18 cellular contexts compared by ENCODE assay signal in genomic region chr10:22697799-22698198, GRCh38.
"Had no signal": no experiment of that assay in that cellular context is flagged by ENCODE, and none has a peak within 500 bp of the region (broad histone marks: within the 10 kb centered on the region; RNA-seq: fewer than 3 reads in every experiment).

No MANE protein-coding gene starts in this region.

- FAIRE-seq: endometrium, TTC549 had no signal

- H3K27me3 ChIP-seq: dorsolateral prefrontal cortex, left lung, spleen, upper lobe of left lung had no signal

- H3K9me3 Mint-ChIP-seq: activated B cell treated with CpG ODN at 0.5 μM for 24 hours; activated T-helper 2 cell treated with anti-CD3 and anti-CD28 coated beads, Interferon-gamma antibody, Interleukin-2, Interleukin-4, amounts not matched to agents 10 μg/mL and 5 μg/mL and 100 μg/mL, durations not matched to agents 14 hours and 24 hours and 36 hours; naive B cell; stimulated activated naive CD8-positive, alpha-beta T cell treated with anti-CD3 and anti-CD28 coated beads, Interleukin-15, Interleukin-2, amounts not matched to agents 100 ng/mL and 50 ng/mL, for 24 hours had no signal

- H3K27me3 Mint-ChIP-seq: activated B cell treated with CpG ODN at 0.5 μM for 24 hours; naive B cell; stimulated activated naive CD8-positive, alpha-beta T cell treated with anti-CD3 and anti-CD28 coated beads, Interleukin-15, Interleukin-2, amounts not matched to agents 100 ng/mL and 50 ng/mL, for 24 hours had no signal

- H3K9me3 ChIP-seq: left lung, spleen, upper lobe of left lung had no signal

- H3K36me3 ChIP-seq: left lung, spleen, upper lobe of left lung had no signal

- H3K4me3 Mint-ChIP-seq: activated B cell treated with CpG ODN at 0.5 μM for 24 hours; activated CD8-positive, alpha-beta T cell treated with anti-CD3 and anti-CD28 coated beads, Interleukin-2, amount 10 ng/mL, durations not matched to agents 7 days and 5 days; activated naive CD4-positive, alpha-beta T cell treated with anti-CD3 and anti-CD28 coated beads for 36 hours; stimulated activated naive CD8-positive, alpha-beta T cell treated with anti-CD3 and anti-CD28 coated beads, Interleukin-15, Interleukin-2, amounts not matched to agents 100 ng/mL and 50 ng/mL, for 24 hours had no signal

- H3K27ac Mint-ChIP-seq: activated B cell treated with CpG ODN at 0.5 μM for 24 hours; activated CD8-positive, alpha-beta T cell treated with anti-CD3 and anti-CD28 coated beads, Interleukin-2, amount 10 ng/mL, durations not matched to agents 7 days and 5 days; activated naive CD4-positive, alpha-beta T cell treated with anti-CD3 and anti-CD28 coated beads for 36 hours; activated T-helper 2 cell treated with anti-CD3 and anti-CD28 coated beads, Interferon-gamma antibody, Interleukin-2, Interleukin-4, amounts not matched to agents 10 μg/mL and 5 μg/mL and 100 μg/mL, durations not matched to agents 14 hours and 24 hours and 36 hours had no signal

- DNase-seq: activated B cell treated with CpG ODN at 0.5 μM for 24 hours; activated CD4-positive, alpha-beta T cell treated with anti-CD3 and anti-CD28 coated beads for 48 hours; activated CD8-positive, alpha-beta T cell treated with anti-CD3 and anti-CD28 coated beads, Interleukin-2, amount 10 ng/mL, durations not matched to agents 7 days and 5 days; activated naive CD4-positive, alpha-beta T cell treated with anti-CD3 and anti-CD28 coated beads for 36 hours; dorsolateral prefrontal cortex; islet precursor cell; left lung; mammary epithelial cell; naive B cell; nucleus accumbens; spleen; upper lobe of left lung had no signal

- ATAC-seq: activated CD8-positive, alpha-beta T cell treated with anti-CD3 and anti-CD28 coated beads, Interleukin-2, amount 10 ng/mL, durations not matched to agents 7 days and 5 days; esophagus mucosa; left lung; sciatic nerve had no signal

- H3K4me3 ChIP-seq: left lung, spleen, upper lobe of left lung had no signal

- H3K27ac ChIP-seq: left lung, upper lobe of left lung had no signal
